Comparison of ENCODE assay signal across 27 cellular contexts in the genomic region with DNA sequence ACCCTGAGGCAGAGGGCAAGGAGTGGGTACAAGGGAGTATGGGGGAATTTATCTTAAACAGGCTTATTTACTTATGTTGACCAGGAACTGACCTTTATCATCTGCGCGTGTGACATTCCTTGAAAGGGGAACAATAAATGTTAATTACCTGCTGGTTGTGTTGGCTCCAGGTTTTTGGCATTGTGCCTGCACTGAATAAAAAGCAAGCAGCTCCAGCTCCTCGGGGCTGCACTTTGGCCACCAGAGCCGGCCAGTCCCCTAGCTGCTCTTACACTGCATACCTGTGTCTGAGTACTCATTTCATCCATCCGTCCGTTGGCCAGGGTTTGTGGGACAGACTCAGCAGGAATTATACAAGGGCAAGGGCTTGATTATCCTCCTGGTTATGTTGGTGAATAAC.
"Had no signal": no experiment of that assay in that cellular context is flagged by ENCODE, and none has a peak within 500 bp of the region (broad histone marks: within the 10 kb centered on the region; RNA-seq: fewer than 3 reads in every experiment).

No MANE protein-coding gene starts in this region.

- H3K27me3 ChIP-seq: cardiac muscle cell had no signal

- H3K36me3 Mint-ChIP-seq: activated naive CD8-positive, alpha-beta T cell; T-cell had no signal

- H3K27ac ChIP-seq: cardiac muscle cell, SK-N-MC, VCaP had no signal

- H3K27me3 Mint-ChIP-seq: brain had no signal

- H3K4me3 ChIP-seq: cardiac muscle cell, SK-N-MC had no signal

- H3K36me3 ChIP-seq: cardiac muscle cell had no signal

- ATAC-seq: activated T-helper 17 cell treated with anti-CD3 and anti-CD28 coated beads, Interleukin-2, amount 50 U/mL, for 72 hours; Panc1; Right ventricle myocardium inferior; T-cell had no signal

- H3K27ac Mint-ChIP-seq: activated CD4-positive, alpha-beta memory T cell treated with anti-CD3 and anti-CD28 coated beads, Interleukin-2, amount 10 ng/mL, durations not matched to agents 7 days and 5 days; activated naive CD4-positive, alpha-beta T cell treated with anti-CD3 and anti-CD28 coated beads for 36 hours; activated naive CD8-positive, alpha-beta T cell; activated T-helper 17 cell treated with anti-CD3 and anti-CD28 coated beads, Interleukin-2, amount 50 U/mL, for 72 hours; brain; T-cell had no signal

- DNase-seq: activated CD4-positive, alpha-beta memory T cell treated with anti-CD3 and anti-CD28 coated beads, Interleukin-2, amount 10 ng/mL, durations not matched to agents 7 days and 5 days; activated CD4-positive, alpha-beta T cell treated with anti-CD3 and anti-CD28 coated beads, Interleukin-2, amount 50 U/mL, for 1 hour; activated CD4-positive, CD25-positive, alpha-beta regulatory T cell; activated gamma-delta T cell; activated naive CD4-positive, alpha-beta T cell treated with anti-CD3 and anti-CD28 coated beads for 36 hours; activated T-cell treated with anti-CD3 and anti-CD28 coated beads for 4 hours; activated T-cell treated with anti-CD3 and anti-CD28 coated beads, Interleukin-2, amount 50 U/mL, for 48 hours; amygdala; Karpas-422; NCI-H1048; NCI-H187; NCI-H2081; NCI-H510A treated with DMSO at 0.1 percent for 48 hours; NCI-H774; NK-92 treated with Interleukin-12 subunit alpha and Interleukin-12 subunit beta, amount 100 ng/mL, for 24 hours; OCI-M1; RPMI8226; T-cell; T-helper 2 cell had no signal

- H3K4me3 Mint-ChIP-seq: activated CD4-positive, alpha-beta memory T cell treated with anti-CD3 and anti-CD28 coated beads, Interleukin-2, amount 10 ng/mL, durations not matched to agents 7 days and 5 days; activated naive CD4-positive, alpha-beta T cell treated with anti-CD3 and anti-CD28 coated beads for 36 hours; activated naive CD8-positive, alpha-beta T cell; activated T-helper 17 cell treated with anti-CD3 and anti-CD28 coated beads, Interleukin-2, amount 50 U/mL, for 72 hours; brain; T-cell had no signal

- H3K9me3 Mint-ChIP-seq: activated CD4-positive, alpha-beta memory T cell treated with anti-CD3 and anti-CD28 coated beads, Interleukin-2, amount 10 ng/mL, durations not matched to agents 7 days and 5 days; activated naive CD4-positive, alpha-beta T cell treated with anti-CD3 and anti-CD28 coated beads for 36 hours; activated T-helper 17 cell treated with anti-CD3 and anti-CD28 coated beads, Interleukin-2, amount 50 U/mL, for 72 hours; T-cell had no signal

- H3K4me1 Mint-ChIP-seq: activated CD4-positive, alpha-beta memory T cell treated with anti-CD3 and anti-CD28 coated beads, Interleukin-2, amount 10 ng/mL, durations not matched to agents 7 days and 5 days; activated T-helper 17 cell treated with anti-CD3 and anti-CD28 coated beads, Interleukin-2, amount 50 U/mL, for 72 hours; brain; T-cell had no signal
